In genomic region chr20:8583209-8584106, GRCh38 we compare ENCODE assay signal across 17 cellular contexts.
DNase-seq lines count a peak whose midpoint lies in the region; ATAC-seq and TF ChIP-seq lines count a peak whose summit lies in the region.
"Had no signal": no experiment of that assay in that cellular context is flagged by ENCODE, and none has a peak within 500 bp of the region (broad histone marks: within the 10 kb centered on the region; RNA-seq: fewer than 3 reads in every experiment).

No MANE protein-coding gene starts in this region.

- H2AFZ ChIP-seq in trophoblast cell (ENCODE audit: insufficient read depth, low read length, poor library complexity) = no peak overlapping the region

- no peaks in the 10 kb centered on the region for H3K36me3 Mint-ChIP-seq in glutamatergic neuron (ENCODE audit: unreplicated experiment)
- no peaks in the 10 kb centered on the region for H3K36me3 Mint-ChIP-seq in activated naive CD4-positive, alpha-beta T cell treated with anti-CD3 and anti-CD28 coated beads, Interleukin-2, amount 10 ng/mL, durations not matched to agents 7 days and 5 days

- no peak overlapping the region for H2BK120ac ChIP-seq in trophoblast cell (ENCODE audit: insufficient read depth, low read length, poor library complexity)

- H3K4me3 ChIP-seq in trophoblast cell (ENCODE audit: low read depth, low read length) = no peak overlapping the region
- H3K4me3 ChIP-seq: ascending aorta had no signal

- no peak overlapping the region for H2BK5ac ChIP-seq in trophoblast cell (ENCODE audit: low read depth, low read length, poor library complexity)

- no peak overlapping the region for H3K4ac ChIP-seq in trophoblast cell (ENCODE audit: low read depth, low read length)

- no peak overlapping the region for H3K18ac ChIP-seq in trophoblast cell (ENCODE audit: low read length)

- peaks cover 2% of the 10 kb centered on the region for H3K27me3 Mint-ChIP-seq in glutamatergic neuron (ENCODE audit: unreplicated experiment)
- no peaks in the 10 kb centered on the region for H3K27me3 Mint-ChIP-seq in activated naive CD4-positive, alpha-beta T cell treated with anti-CD3 and anti-CD28 coated beads, Interleukin-2, amount 10 ng/mL, durations not matched to agents 7 days and 5 days

- no peak overlapping the region for H2BK12ac ChIP-seq in trophoblast cell (ENCODE audit: low read length)

- H3K9ac ChIP-seq in trophoblast cell (ENCODE audit: low read length) = no peak overlapping the region

- H3K23ac ChIP-seq in trophoblast cell (ENCODE audit: low read length) = no peak overlapping the region

- no peak for TF ChIP-seq CTCF in glutamatergic neuron (IDR thresholded peaks at IDR 0.05; ENCODE audit: partially characterized antibody, unreplicated experiment)

- H3K14ac ChIP-seq in trophoblast cell (ENCODE audit: low read length) = no peak overlapping the region

- no peaks in the 10 kb centered on the region for H3K4me1 Mint-ChIP-seq in glutamatergic neuron (ENCODE audit: low read depth, unreplicated experiment)
- H3K4me1 Mint-ChIP-seq in activated naive CD4-positive, alpha-beta T cell treated with anti-CD3 and anti-CD28 coated beads, Interleukin-2, amount 10 ng/mL, durations not matched to agents 7 days and 5 days = no peaks in the 10 kb centered on the region

- no CpG with 5 or more reads among the region's 9 CpGs for WGBS in trophoblast cell (ENCODE audit: extremely low coverage, insufficient coverage, insufficient read length)

- no peak overlapping the region for H4K12ac ChIP-seq in trophoblast cell (ENCODE audit: low read depth, low read length)

- no peaks in the 10 kb centered on the region for H3K27me3 ChIP-seq in trophoblast cell (ENCODE audit: insufficient read depth, low read length)
- H3K27me3 ChIP-seq: ascending aorta had no signal

- CTCF ChIA-PET in activated naive CD4-positive, alpha-beta T cell treated with anti-CD3 and anti-CD28 coated beads, Interleukin-2, amount 10 ng/mL, durations not matched to agents 7 days and 5 days (lab: Charles Lee) = no interaction called here

- H3K27ac ChIP-seq in trophoblast cell (ENCODE audit: low read depth, low read length) = no peak overlapping the region
- H3K27ac ChIP-seq: ascending aorta, WERI-Rb-1 had no signal

- no peak overlapping the region for H2AK5ac ChIP-seq in trophoblast cell (ENCODE audit: low read length)

- no peak overlapping the region for H3K4me3 Mint-ChIP-seq in glutamatergic neuron (ENCODE audit: unreplicated experiment)
- no peak overlapping the region for H3K4me3 Mint-ChIP-seq in activated naive CD4-positive, alpha-beta T cell treated with anti-CD3 and anti-CD28 coated beads, Interleukin-2, amount 10 ng/mL, durations not matched to agents 7 days and 5 days
- H3K4me3 Mint-ChIP-seq: HFFc6 had no signal

- no peaks in the 10 kb centered on the region for H3K4me1 ChIP-seq in trophoblast cell (ENCODE audit: control insufficient read depth in 1 of 2, insufficient read depth in 2 of 2, low read length in 2 of 2)
- H3K4me1 ChIP-seq: ascending aorta had no signal

- H3K9me3 Mint-ChIP-seq in glutamatergic neuron (ENCODE audit: unreplicated experiment) = peaks cover 2% of the 10 kb centered on the region
- peaks cover 4% of the 10 kb centered on the region for H3K9me3 Mint-ChIP-seq in activated naive CD4-positive, alpha-beta T cell treated with anti-CD3 and anti-CD28 coated beads, Interleukin-2, amount 10 ng/mL, durations not matched to agents 7 days and 5 days
- H3K9me3 Mint-ChIP-seq: HFFc6 had no signal

- DNase-seq in Daoy (ENCODE audit: low read depth) (peak; percentile 16), amniotic epithelial cell (ENCODE audit: low read depth) (peak; percentile 34), glutamatergic neuron (no peak), trophoblast cell (peak; percentile 50 to 81), GDM1 (lab: John Stamatoyannopoulos, UW) (no peak)
- no peak for DNase-seq in activated T-cell treated with anti-CD3 and anti-CD28 coated beads, Interleukin-2, amount 50 U/mL, for 1 hour
- DNase-seq in activated naive CD4-positive, alpha-beta T cell treated with anti-CD3 and anti-CD28 coated beads, Interleukin-2, amount 10 ng/mL, durations not matched to agents 7 days and 5 days = no peak
- DNase-seq: activated CD8-positive, alpha-beta memory T cell treated with anti-CD3 and anti-CD28 coated beads for 24 hours; effector CD8-positive, alpha-beta T cell; foreskin melanocyte; HFFc6; Kasumi-1; NCI-H1417 treated with DMSO at 0.1 percent for 48 hours; NCI-H226; WERI-Rb-1 had no signal

- H3K79me1 ChIP-seq in trophoblast cell (ENCODE audit: low read length) = no peaks in the 10 kb centered on the region

- no peaks in the 10 kb centered on the region for H3K36me3 ChIP-seq in trophoblast cell (ENCODE audit: control insufficient read depth in 1 of 2, insufficient read depth in 2 of 2, low read length in 2 of 2)
- H3K36me3 ChIP-seq: ascending aorta, WERI-Rb-1 had no signal

- no peak for ATAC-seq in HG03159 (IDR thresholded peaks at IDR 0.05; ENCODE audit: unreplicated experiment)

- H4K91ac ChIP-seq in trophoblast cell (ENCODE audit: low read depth, low read length) = no peak overlapping the region

- H3K9me3 ChIP-seq in trophoblast cell (ENCODE audit: insufficient read depth, low read depth, low read length) = no peaks in the 10 kb centered on the region
- H3K9me3 ChIP-seq: ascending aorta had no signal

- H3K79me2 ChIP-seq in trophoblast cell (ENCODE audit: control insufficient read depth, insufficient read depth, low read length, poor library complexity) = no peaks in the 10 kb centered on the region

- H3K27ac Mint-ChIP-seq in glutamatergic neuron (ENCODE audit: unreplicated experiment) = peak overlapping the region; percentile 3
- no peak overlapping the region for H3K27ac Mint-ChIP-seq in activated naive CD4-positive, alpha-beta T cell treated with anti-CD3 and anti-CD28 coated beads, Interleukin-2, amount 10 ng/mL, durations not matched to agents 7 days and 5 days
- H3K27ac Mint-ChIP-seq: HFFc6 had no signal

- no peak overlapping the region for H3K4me2 ChIP-seq in trophoblast cell (ENCODE audit: low read length)

- H4K8ac ChIP-seq in trophoblast cell (ENCODE audit: low read depth, low read length) = no peak overlapping the region

Comparison
In these comparisons a context has a peak if more than half of its experiments do, and no peak if none do; other contexts are left out.
1. DNase-seq: peak in Daoy (single experiment), amniotic epithelial cell (single experiment) and trophoblast cell (2 of 2); none in glutamatergic neuron (single experiment), activated T-cell treated with anti-CD3 and anti-CD28 coated beads, Interleukin-2, amount 50 U/mL, for 1 hour (single experiment), GDM1 (single experiment) and activated naive CD4-positive, alpha-beta T cell treated with anti-CD3 and anti-CD28 coated beads, Interleukin-2, amount 10 ng/mL, durations not matched to agents 7 days and 5 days (single experiment).